ENCODE assay signal across 10 cellular contexts in the genomic region with DNA sequence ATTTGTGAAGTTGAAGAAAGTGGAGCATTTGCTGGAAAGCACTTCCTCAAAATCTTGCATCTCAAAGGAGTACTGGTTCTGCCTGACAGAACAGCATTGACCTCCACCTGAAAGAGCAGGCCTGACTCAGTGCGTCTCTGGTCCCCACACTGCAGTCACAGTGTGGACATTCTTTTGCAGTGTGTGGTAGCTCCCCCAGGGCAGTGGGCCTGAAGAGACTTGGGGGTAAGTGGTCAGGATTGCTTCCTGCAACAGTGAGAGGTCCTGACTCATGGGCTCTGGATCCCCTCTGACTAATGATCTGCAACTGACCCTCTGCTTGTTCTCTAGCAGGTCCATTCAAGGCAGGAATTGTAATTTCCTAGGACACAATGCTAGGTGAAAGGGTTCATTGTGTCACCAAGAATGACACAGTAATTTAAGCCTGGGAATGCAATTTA.
DNase-seq lines count a peak whose midpoint lies in the region; ATAC-seq and TF ChIP-seq lines count a peak whose summit lies in the region.
"Had no signal": no experiment of that assay in that cellular context is flagged by ENCODE, and none has a peak within 500 bp of the region (broad histone marks: within the 10 kb centered on the region; RNA-seq: fewer than 3 reads in every experiment).

No MANE protein-coding gene starts in this region.

- peak; percentile 87 for DNase-seq in ACHN
- peak; percentile 44 for DNase-seq in choroid plexus epithelial cell (ENCODE audit: low read depth)
- DNase-seq in activated effector memory CD4-positive, alpha-beta T cell treated with Interleukin-2 at 50 U/mL for 16 hours = no peak
- DNase-seq in activated T-cell treated with anti-CD3 and anti-CD28 coated beads, Interleukin-2, amount 50 U/mL, for 48 hours = no peak
- no peak for DNase-seq in germinal center (ENCODE audit: low spot score)
- DNase-seq: activated CD4-positive, alpha-beta T cell treated with anti-CD3 and anti-CD28 coated beads for 4 hours; heart left ventricle had no signal

- no peak for TF ChIP-seq CTCF in choroid plexus epithelial cell (conservative IDR thresholded peaks at IDR 0.05; ENCODE audit: low read depth, low read length)

- H3K4me3 ChIP-seq in choroid plexus epithelial cell (ENCODE audit: low read depth, low read length) = no peak overlapping the region
- H3K4me3 ChIP-seq: heart left ventricle had no signal

- in situ Hi-C loops in ACHN (cut with HindIII; ENCODE audit: low pct_ligation_motif_present, low pct_unique_long_range_greater_than_20kb, low sequenced_read_pairs) = no loop called here

- ATAC-seq in GM21367 (IDR thresholded peaks at IDR 0.05; ENCODE audit: unreplicated experiment) (peak; percentile 54), HG03432 (IDR thresholded peaks at IDR 0.05; ENCODE audit: unreplicated experiment) (peak; percentile 64), GM19324 (IDR thresholded peaks at IDR 0.05; ENCODE audit: low FRiP score, unreplicated experiment) (no peak)

Comparison
In these comparisons a context has a peak if more than half of its experiments do, and no peak if none do; other contexts are left out.
1. DNase-seq: peak in ACHN (single experiment) and choroid plexus epithelial cell (single experiment); none in activated effector memory CD4-positive, alpha-beta T cell treated with Interleukin-2 at 50 U/mL for 16 hours (single experiment), activated T-cell treated with anti-CD3 and anti-CD28 coated beads, Interleukin-2, amount 50 U/mL, for 48 hours (0 of 2) and germinal center (single experiment).